ENCODE assay signal across 8 cellular contexts in the genomic region with DNA sequence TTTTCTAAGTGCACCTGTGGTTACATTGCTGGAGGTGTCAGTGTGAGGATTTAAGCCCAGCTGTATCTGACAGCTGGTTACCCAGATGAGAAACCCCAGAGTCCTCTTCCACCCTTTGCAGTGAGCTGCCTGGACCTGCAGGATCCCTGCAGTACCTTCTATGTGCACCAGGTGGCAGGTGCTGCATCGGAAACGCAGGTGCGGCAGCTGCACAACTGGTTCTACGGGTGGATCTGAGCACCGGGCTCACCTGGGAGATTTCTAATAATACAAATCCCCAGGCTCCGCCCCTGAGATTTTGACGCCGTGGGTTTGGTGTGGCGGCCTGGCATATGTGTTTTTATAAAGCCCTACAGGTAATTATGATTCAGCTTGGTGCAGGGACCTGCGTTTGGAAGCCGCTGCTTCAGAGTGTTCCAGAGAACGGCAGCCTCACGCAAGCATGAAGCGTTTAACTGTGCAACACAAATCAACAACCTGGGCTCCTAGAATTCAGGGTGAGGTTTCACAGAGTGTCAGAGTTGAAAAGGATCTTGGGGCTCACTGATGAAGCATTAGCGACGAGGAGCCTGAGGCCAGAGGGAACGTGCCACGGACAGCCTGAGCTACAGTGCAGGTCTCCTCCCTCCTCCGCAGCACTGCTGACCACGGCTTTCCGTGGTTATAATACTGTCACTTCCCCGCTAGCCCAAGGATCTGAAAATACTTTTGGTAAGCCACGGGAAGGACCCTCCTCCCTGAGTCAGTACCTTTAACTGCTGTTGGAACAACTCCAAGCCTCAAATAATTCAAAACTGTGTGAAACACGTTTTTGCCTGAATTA.
DNase-seq lines count a peak whose midpoint lies in the region; ATAC-seq and TF ChIP-seq lines count a peak whose summit lies in the region.

No MANE protein-coding gene starts in this region.

- no peak for TF ChIP-seq POLR2A in tibial nerve (IDR thresholded peaks at IDR 0.05)

- no peak overlapping the region for H3K4ac ChIP-seq in neuronal stem cell (ENCODE audit: low read length)

- no peaks in the 10 kb centered on the region for H3K79me1 ChIP-seq in neuronal stem cell (ENCODE audit: low read depth, low read length)

- 22 to 24% methylated on average over 24 of the region's 24 CpGs for WGBS in esophagus, 2 donors
- whole genome bisulfite sequencing in neuronal stem cell (ENCODE audit: extremely low coverage in 2 of 2, insufficient read length in 2 of 2, insufficient replicate concordance in 1 of 2), 2 donors: no CpG with 5 or more reads among the region's 24 CpGs
- WGBS in tibial nerve, 2 donors: 40 to 43% methylated on average over 24 of the region's 24 CpGs

- H2BK120ac ChIP-seq in neuronal stem cell (ENCODE audit: low read depth, low read length): no peak overlapping the region

- no peaks in the 10 kb centered on the region for H3K27me3 ChIP-seq in esophagus (ENCODE audit: control insufficient read depth in 1 of 2, insufficient read depth in 2 of 2, low read length in 2 of 2)
- H3K27me3 ChIP-seq in neuronal stem cell (ENCODE audit: control insufficient read depth in 3 of 3, insufficient read depth in 3 of 3, low read depth in 1 of 3, low read length in 3 of 3): no peaks in the 10 kb centered on the region
- peaks cover 0 to 7% of the 10 kb centered on the region in 2 donors for H3K27me3 ChIP-seq in tibial nerve

- H3K9me3 ChIP-seq in esophagus (ENCODE audit: control insufficient read depth in 2 of 2, insufficient read depth in 1 of 2, low read depth in 1 of 2, low read length in 1 of 2) (no peaks in the 10 kb centered on the region), neuronal stem cell (replicated peaks in 1 of 2; ENCODE audit: control insufficient read depth in 2 of 2, insufficient read depth in 1 of 2, low read depth in 1 of 2, low read length in 2 of 2) (no peaks in the 10 kb centered on the region), tibial nerve (peaks cover 0 to 5% (median 0%) of the 10 kb centered on the region in 4 donors)

- H3K9me3 Mint-ChIP-seq in activated CD8-positive, alpha-beta memory T cell treated with anti-CD3 and anti-CD28 coated beads, Interleukin-2, amount 10 ng/mL, durations not matched to agents 7 days and 5 days (ENCODE audit: low read depth): no peaks in the 10 kb centered on the region

- H2AFZ ChIP-seq in neuronal stem cell (ENCODE audit: low read length): no peak overlapping the region

- no peak overlapping the region for H3K4me3 Mint-ChIP-seq in activated CD8-positive, alpha-beta memory T cell treated with anti-CD3 and anti-CD28 coated beads, Interleukin-2, amount 10 ng/mL, durations not matched to agents 7 days and 5 days

- H3K4me3 ChIP-seq in esophagus (ENCODE audit: low read depth in 1 of 2, low read length in 2 of 2) (no peak overlapping the region), neuronal stem cell (ENCODE audit: low read length in 2 of 2) (no peak overlapping the region), tibial nerve (no peak overlapping the region)

- H3K27ac Mint-ChIP-seq in activated CD8-positive, alpha-beta memory T cell treated with anti-CD3 and anti-CD28 coated beads, Interleukin-2, amount 10 ng/mL, durations not matched to agents 7 days and 5 days: no peak overlapping the region

- H3K4me1 ChIP-seq in esophagus (ENCODE audit: control insufficient read depth in 2 of 2, insufficient read depth in 2 of 2, low read length in 1 of 2) (no peaks in the 10 kb centered on the region), neuronal stem cell (ENCODE audit: control insufficient read depth in 2 of 2, insufficient read depth in 1 of 2, low read depth in 1 of 2, low read length in 2 of 2) (no peaks in the 10 kb centered on the region), tibial nerve (no peaks in the 10 kb centered on the region)

- no peaks in the 10 kb centered on the region for H3K36me3 Mint-ChIP-seq in activated CD8-positive, alpha-beta memory T cell treated with anti-CD3 and anti-CD28 coated beads, Interleukin-2, amount 10 ng/mL, durations not matched to agents 7 days and 5 days

- no peak overlapping the region for H2BK15ac ChIP-seq in neuronal stem cell (ENCODE audit: low read length)

- TF ChIP-seq CTCF in tibial nerve (IDR thresholded peaks at IDR 0.05): peak; percentile 41 to 65 (median 46)

- H3K9ac ChIP-seq in neuronal stem cell (ENCODE audit: low read depth, low read length, poor library complexity): no peak overlapping the region

- no peak overlapping the region for H3K18ac ChIP-seq in neuronal stem cell (ENCODE audit: low read length)

- no peak overlapping the region for H3K14ac ChIP-seq in neuronal stem cell (ENCODE audit: low read length)

- peaks cover 22% of the 10 kb centered on the region for H3K27me3 Mint-ChIP-seq in activated CD8-positive, alpha-beta memory T cell treated with anti-CD3 and anti-CD28 coated beads, Interleukin-2, amount 10 ng/mL, durations not matched to agents 7 days and 5 days

- H3K4me2 ChIP-seq in neuronal stem cell (ENCODE audit: insufficient read depth, low read length, poor library complexity, severe bottlenecking): peak overlapping the region; percentile 20

- CTCF ChIA-PET in activated CD8-positive, alpha-beta memory T cell treated with anti-CD3 and anti-CD28 coated beads, Interleukin-2, amount 10 ng/mL, durations not matched to agents 7 days and 5 days (lab: Charles Lee): interaction anchor here (0.5 to 1.9 kb wide), 11 partner anchors 9 to 439 kb away, joined by 3 to 14 read pairs (median 4); no protein-coding TSS in a partner anchor

- no peak overlapping the region for H4K91ac ChIP-seq in neuronal stem cell (ENCODE audit: low read depth, low read length, poor library complexity)

- H3K27ac ChIP-seq in esophagus (ENCODE audit: low read depth in 2 of 2, low read length in 1 of 2): peak overlapping the region; percentile 53 to 79
- no peak overlapping the region for H3K27ac ChIP-seq in neuronal stem cell (replicated peaks; ENCODE audit: low read length)
- no peak overlapping the region for H3K27ac ChIP-seq in tibial nerve

- no peak overlapping the region for H2AK5ac ChIP-seq in neuronal stem cell (ENCODE audit: low read depth, low read length)

- TF ChIP-seq EP300 in tibial nerve (IDR thresholded peaks at IDR 0.05): no peak

- no peak overlapping the region for H2BK5ac ChIP-seq in neuronal stem cell (ENCODE audit: low read length)

- no peaks in the 10 kb centered on the region for H3K36me3 ChIP-seq in esophagus (ENCODE audit: control insufficient read depth in 2 of 2, insufficient read depth in 2 of 2, low read length in 1 of 2)
- H3K36me3 ChIP-seq in neuronal stem cell (replicated peaks in 1 of 2; ENCODE audit: control insufficient read depth in 2 of 2, insufficient read depth in 2 of 2, low read length in 2 of 2): no peaks in the 10 kb centered on the region
- H3K36me3 ChIP-seq in tibial nerve: no peaks in the 10 kb centered on the region

- no peak overlapping the region for H4K8ac ChIP-seq in neuronal stem cell (ENCODE audit: low read depth, low read length)

- no peak overlapping the region for H2BK12ac ChIP-seq in neuronal stem cell (ENCODE audit: low read length)

- H3K23ac ChIP-seq in neuronal stem cell (ENCODE audit: low read depth, low read length, poor library complexity): no peak overlapping the region

- H3K4me1 Mint-ChIP-seq in activated CD8-positive, alpha-beta memory T cell treated with anti-CD3 and anti-CD28 coated beads, Interleukin-2, amount 10 ng/mL, durations not matched to agents 7 days and 5 days: peaks cover 6% of the 10 kb centered on the region

- DNase-seq in COLO829 (ENCODE audit: low spot score) (peak; percentile 73), NCI-H82 treated with DMSO at 0.1 percent for 48 hours (lab: John Stamatoyannopoulos, UW; ENCODE audit: unreplicated experiment) (peak; percentile 63), neuronal stem cell (ENCODE audit: low spot score) (peak; percentile 57), tibial nerve (ENCODE audit: low spot score in 2 of 2) (peak in 1 of 2 donors; percentile 27)
- peak; percentile 81 for DNase-seq in activated CD8-positive, alpha-beta memory T cell treated with anti-CD3 and anti-CD28 coated beads, Interleukin-2, amount 10 ng/mL, durations not matched to agents 7 days and 5 days

- peak; percentile 85 for ATAC-seq in GM19455 (IDR thresholded peaks at IDR 0.05; ENCODE audit: unreplicated experiment)
- ATAC-seq in HG03571 (IDR thresholded peaks at IDR 0.05; ENCODE audit: unreplicated experiment): peak; percentile 96
- peak; percentile 76 for ATAC-seq in activated CD8-positive, alpha-beta memory T cell treated with anti-CD3 and anti-CD28 coated beads, Interleukin-2, amount 10 ng/mL, durations not matched to agents 7 days and 5 days

Comparison
In these comparisons a context has a peak if more than half of its experiments do, and no peak if none do; other contexts are left out.
1. H3K27ac ChIP-seq: peak in esophagus (2 of 2); none in neuronal stem cell (single experiment) and tibial nerve (0 of 4).
2. Peak in every context shown above with its lines, with median percentiles within 50 percentile points of each other: ATAC-seq.